Comparison of ENCODE assay signal across 21 cellular contexts in genomic region chr10:26310361-26310760, GRCh38.
A peak's percentile ranks its signal among the peaks of the same experiment; 100 is the strongest.
DNase-seq lines count a peak whose midpoint lies in the region; ATAC-seq, FAIRE-seq and TF ChIP-seq lines count a peak whose summit lies in the region.
"Had no signal": no experiment of that assay in that cellular context is flagged by ENCODE, and none has a peak within 500 bp of the region (broad histone marks: within the 10 kb centered on the region; RNA-seq: fewer than 3 reads in every experiment).

No MANE protein-coding gene starts in this region.

- H3K27ac ChIP-seq in GM12878 (ENCODE audit: control insufficient read depth, insufficient read depth), result no peak overlapping the region
- H3K27ac ChIP-seq: GM23248, hepatocyte, psoas muscle, thoracic aorta had no signal

- H3K9me3 Mint-ChIP-seq in MCF 10A (ENCODE audit: unreplicated experiment), result no peaks in the 10 kb centered on the region
- H3K9me3 Mint-ChIP-seq: central memory CD8-positive, alpha-beta T cell; nephron; T-helper 1 cell treated with Interleukin-12 subunit alpha and Interleukin-12 subunit beta and Interleukin-4 antibody, amounts not matched to agents 30 μg/mL and 1 μg/mL, for 36 hours had no signal

- H4K20me1 ChIP-seq in GM12878 (ENCODE audit: control insufficient read depth, insufficient read depth), result no peaks in the 10 kb centered on the region

- SMC1A ChIA-PET in GM12878 (lab: Charles Lee; ENCODE audit: uncharacterized antibody, unreplicated experiment), result no interaction called here

- no peaks in the 10 kb centered on the region for H3K36me3 Mint-ChIP-seq in MCF 10A (ENCODE audit: insufficient read depth, unreplicated experiment)

- POLR2A ChIA-PET in GM12878 (lab: Charles Lee), result no interaction called here
- POLR2A ChIA-PET in MCF 10A (lab: Yijun Ruan, JAX), result no interaction called here

- TF ChIP-seq EP300 in GM12878 (IDR thresholded peaks at IDR 0.05; ENCODE audit: borderline replicate concordance in 1 of 2, control insufficient read depth in 1 of 2, low read depth in 2 of 2, low read length in 2 of 2), result no peak

- H3K9ac ChIP-seq in GM12878 (ENCODE audit: control insufficient read depth, insufficient read depth, low read length), result no peak overlapping the region
- H3K9ac ChIP-seq: GM23248 had no signal

- H3K4me1 ChIP-seq in GM12878 (ENCODE audit: control insufficient read depth, insufficient read depth, low read length), result no peaks in the 10 kb centered on the region
- H3K4me1 ChIP-seq: psoas muscle had no signal

- no peaks in the 10 kb centered on the region for H3K36me3 ChIP-seq in GM12878 (ENCODE audit: control insufficient read depth in 2 of 2, insufficient read depth in 2 of 2, low read length in 1 of 2)
- H3K36me3 ChIP-seq: MG63, thoracic aorta had no signal

- WGBS in GM12878 (ENCODE audit: insufficient coverage, insufficient replicate concordance, low lambda C conversion rate, missing lambda C conversion rate), result 1% methylated on average over 3 of the region's 3 CpGs

- FAIRE-seq in GM12878 (lab: Jason Lieb, UNC), result no peak
- FAIRE-seq: GM19239 had no signal

- peaks cover 1 to 6% of the 10 kb centered on the region in 2 experiments; a peak in 3 of 4 replicates for H3K27me3 ChIP-seq in GM12878 (replicated peaks in 1 of 2; ENCODE audit: control insufficient read depth in 2 of 2, insufficient read depth in 2 of 2, low read length in 1 of 2)
- H3K27me3 ChIP-seq: hepatocyte, MG63 had no signal

- no peak overlapping the region for H3K4me3 ChIP-seq in GM12878
- H3K4me3 ChIP-seq: GM23248, hepatocyte, MG63, psoas muscle, thoracic aorta had no signal

- H3K4me1 Mint-ChIP-seq in MCF 10A (ENCODE audit: insufficient read depth, unreplicated experiment), result no peaks in the 10 kb centered on the region
- H3K4me1 Mint-ChIP-seq: central memory CD8-positive, alpha-beta T cell; nephron had no signal

- H3K27ac Mint-ChIP-seq in MCF 10A (ENCODE audit: low read depth, unreplicated experiment), result no peak overlapping the region
- H3K27ac Mint-ChIP-seq: nephron; T-helper 1 cell treated with Interleukin-12 subunit alpha and Interleukin-12 subunit beta and Interleukin-4 antibody, amounts not matched to agents 30 μg/mL and 1 μg/mL, for 36 hours had no signal

- H3K79me2 ChIP-seq in GM12878 (ENCODE audit: control insufficient read depth, insufficient read depth, low read length), result no peaks in the 10 kb centered on the region
- H3K79me2 ChIP-seq: hepatocyte had no signal

- in situ Hi-C loops in GM12878 (cut with MboI), result no loop called here

- H2AFZ ChIP-seq in GM12878 (ENCODE audit: control insufficient read depth, low read depth, low read length), result no peak overlapping the region
- H2AFZ ChIP-seq: GM23248, hepatocyte had no signal

- CTCF ChIA-PET in GM12878 (lab: Yijun Ruan, JAX) (interaction anchor here (1.1 kb wide), 1 partner anchor 435 kb away, joined by 3 read pairs; no protein-coding TSS in a partner anchor), MCF 10A (lab: Yijun Ruan, JAX) (no interaction called here)

- H3K9me3 ChIP-seq in GM12878 (replicated peaks; ENCODE audit: control insufficient read depth, insufficient read depth, low read length), result no peaks in the 10 kb centered on the region
- H3K9me3 ChIP-seq: MG63, psoas muscle, thoracic aorta had no signal

- TF ChIP-seq CTCF in GM12878 (IDR thresholded peaks at IDR 0.05 in 2 of 3, conservative IDR thresholded peaks at IDR 0.05 in 1 of 3; ENCODE audit: control insufficient read depth in 2 of 3, extremely low read depth in 1 of 3, insufficient read depth in 1 of 3, low read depth in 3 of 3, low read length in 3 of 3) (no peak), MCF 10A (IDR thresholded peaks at IDR 0.05; ENCODE audit: unreplicated experiment) (no peak)

- no peak for TF ChIP-seq RAD21 in GM12878 (IDR thresholded peaks at IDR 0.05; ENCODE audit: insufficient read depth, low read depth, low read length)

- peaks cover 77% of the 10 kb centered on the region for H3K27me3 Mint-ChIP-seq in MCF 10A (ENCODE audit: insufficient read depth, unreplicated experiment)

- no peak for TF ChIP-seq POLR2A in GM12878 (IDR thresholded peaks at IDR 0.05; ENCODE audit: low read depth, low read length)

- no peak overlapping the region for H3K4me2 ChIP-seq in GM12878 (ENCODE audit: control insufficient read depth, insufficient read depth)
- H3K4me2 ChIP-seq: hepatocyte had no signal

- H3K4me3 Mint-ChIP-seq in MCF 10A (ENCODE audit: unreplicated experiment), result no peak overlapping the region
- H3K4me3 Mint-ChIP-seq: central memory CD8-positive, alpha-beta T cell; nephron; T-helper 1 cell treated with Interleukin-12 subunit alpha and Interleukin-12 subunit beta and Interleukin-4 antibody, amounts not matched to agents 30 μg/mL and 1 μg/mL, for 36 hours had no signal

- DNase-seq in GM12878 (ENCODE audit: low read depth, low spot score) (no peak), COLO668 (lab: John Stamatoyannopoulos, UW; ENCODE audit: unreplicated experiment) (no peak), AG08395 (ENCODE audit: low spot score) (no peak), MCF 10A (ENCODE audit: unreplicated experiment) (no peak)
- DNase-seq: activated CD4-positive, CD25-positive, alpha-beta regulatory T cell; AML-193; effector memory CD4-positive, alpha-beta T cell; GM23248; MG63; NCI-H1694; NCI-H345; psoas muscle had no signal

- ATAC-seq in GM18907 (IDR thresholded peaks at IDR 0.05; ENCODE audit: unreplicated experiment) (peak; percentile 66), GM21529 (IDR thresholded peaks at IDR 0.05; ENCODE audit: unreplicated experiment) (peak; percentile 78), HG03064 (IDR thresholded peaks at IDR 0.05; ENCODE audit: low read depth, unreplicated experiment) (peak; percentile 69), GM12878 (peak; percentile 71)
- ATAC-seq: psoas muscle had no signal

- BruUV-seq in GM12878 (replicated peaks; lab: Mats Ljungman, UMichigan) (no TSS peak), MCF 10A (replicated peaks; lab: Mats Ljungman, UMichigan) (no TSS peak)

- intact Hi-C loops in GM12878 (cut with micrococcal nuclease; ENCODE audit: unreplicated experiment) (no loop called here), MCF 10A (cut with micrococcal nuclease) (no loop called here)

- RAD21 ChIA-PET in GM12878 (lab: Charles Lee; ENCODE audit: unreplicated experiment), result no interaction called here

TF ChIP-seq in GM12878, 131 proteins besides CTCF, POLR2A, EP300 and RAD21:
- TF ChIP-seq TCF12 (IDR thresholded peaks at IDR 0.05; ENCODE audit: low read depth, low read length), result peak; percentile 33; the same call in 1 of the 2 replicates
- TF ChIP-seq CBX3 (IDR thresholded peaks at IDR 0.05; ENCODE audit: borderline replicate concordance, low read depth), result no peak
- TF ChIP-seq MEF2B (IDR thresholded peaks at IDR 0.05; ENCODE audit: partially characterized antibody, poor library complexity, severe bottlenecking), result peak; percentile 47
- no peak for TF ChIP-seq SUZ12 (IDR thresholded peaks at IDR 0.05; ENCODE audit: unreplicated experiment)
- TF ChIP-seq ZBED1 (IDR thresholded peaks at IDR 0.05; ENCODE audit: borderline replicate concordance), result no peak
TF ChIP-seq in GM12878: peak in this region for 2.
